Comparison of ENCODE assay signal across 17 cellular contexts in the genomic region with DNA sequence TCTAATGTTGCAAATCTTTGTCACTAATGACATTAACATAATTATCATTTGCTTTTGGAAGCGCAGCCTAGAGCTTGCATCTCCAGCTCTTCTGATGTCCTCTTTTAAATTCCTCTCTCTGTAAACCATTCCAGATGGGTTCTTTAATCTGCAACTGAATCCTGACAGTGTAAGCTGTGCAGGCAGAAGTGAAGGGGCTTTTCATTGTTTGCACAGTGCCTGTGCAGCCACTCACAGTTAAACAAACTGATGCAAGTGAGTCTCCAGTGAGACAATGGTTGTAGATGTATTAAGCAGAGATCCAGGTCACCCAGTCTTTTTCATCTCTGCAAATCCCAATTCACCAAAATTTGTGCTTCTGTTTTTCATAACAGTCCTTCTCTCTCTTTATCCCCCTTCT. TPM values are rescaled to one million over a fixed set of nuclear protein-coding genes. Genes with fewer than 3 reads are reported as not detected.
DNase-seq lines count a peak whose midpoint lies in the region; ATAC-seq and TF ChIP-seq lines count a peak whose summit lies in the region.
"Had no signal": no experiment of that assay in that cellular context is flagged by ENCODE, and none has a peak within 500 bp of the region (broad histone marks: within the 10 kb centered on the region; RNA-seq: fewer than 3 reads in every experiment).

No MANE protein-coding gene starts in this region.

- no peak for ATAC-seq in gastroesophageal sphincter
- ATAC-seq: A549, HepG2 had no signal

- no peak for TF ChIP-seq POLR2A in esophagus muscularis mucosa (IDR thresholded peaks at IDR 0.05; ENCODE audit: low read depth)
- TF ChIP-seq POLR2A in uterus (IDR thresholded peaks at IDR 0.05), result no peak
- no peak for TF ChIP-seq POLR2A in gastroesophageal sphincter (IDR thresholded peaks at IDR 0.05)

- no peak overlapping the region for H3K4me3 ChIP-seq in esophagus muscularis mucosa
- no peak overlapping the region for H3K4me3 ChIP-seq in uterus
- H3K4me3 ChIP-seq in gastroesophageal sphincter, result no peak overlapping the region
- H3K4me3 ChIP-seq: A549 had no signal

- WGBS in esophagus muscularis mucosa, result 48% methylated on average over 1 of the region's 1 CpG
- 21 to 40% methylated on average over 1 of the region's 1 CpG for WGBS in gastroesophageal sphincter (ENCODE audit: low coverage in 1 of 2), 2 donors

- TF ChIP-seq EP300 in esophagus muscularis mucosa (IDR thresholded peaks at IDR 0.05) (no peak), gastroesophageal sphincter (IDR thresholded peaks at IDR 0.05) (no peak)

- DNase-seq in DMS53 treated with DMSO at 0.1 percent for 48 hours (lab: John Stamatoyannopoulos, UW; ENCODE audit: unreplicated experiment) (peak; percentile 45), NCI-H2029 (lab: John Stamatoyannopoulos, UW) (peak; percentile 28), NCI-H82 treated with DMSO at 0.1 percent for 48 hours (lab: John Stamatoyannopoulos, UW; ENCODE audit: unreplicated experiment) (peak; percentile 73), esophagus muscularis mucosa (ENCODE audit: extremely low spot score) (peak; percentile 57), uterus (no peak)
- DNase-seq in activated CD4-positive, CD25-positive, alpha-beta regulatory T cell treated with anti-CD3 and anti-CD28 coated beads, Interleukin-2, amount 50 U/mL, for 72 hours, result no peak
- DNase-seq: BE2C; CD4-positive, alpha-beta memory T cell; DND-41; GDM1; HCEC 1CT; HFFc6 had no signal

- H3K27me3 ChIP-seq in esophagus muscularis mucosa (no peaks in the 10 kb centered on the region), uterus (no peaks in the 10 kb centered on the region), gastroesophageal sphincter (peaks cover 5% of the 10 kb centered on the region)

- TF ChIP-seq CTCF in esophagus muscularis mucosa (IDR thresholded peaks at IDR 0.05) (no peak), uterus (IDR thresholded peaks at IDR 0.05) (no peak), gastroesophageal sphincter (IDR thresholded peaks at IDR 0.05) (no peak)

- H3K4me1 ChIP-seq in esophagus muscularis mucosa, result no peaks in the 10 kb centered on the region
- no peaks in the 10 kb centered on the region for H3K4me1 ChIP-seq in uterus
- H3K4me1 ChIP-seq in gastroesophageal sphincter, result no peaks in the 10 kb centered on the region
- H3K4me1 ChIP-seq: A549, BE2C had no signal

- no peaks in the 10 kb centered on the region for H3K9me3 ChIP-seq in esophagus muscularis mucosa
- no peaks in the 10 kb centered on the region for H3K9me3 ChIP-seq in uterus
- H3K9me3 ChIP-seq in gastroesophageal sphincter, result no peaks in the 10 kb centered on the region
- H3K9me3 ChIP-seq: A549, BE2C had no signal

- H3K27ac ChIP-seq in esophagus muscularis mucosa (replicated peaks in 1 of 4) (no peak overlapping the region), uterus (no peak overlapping the region), gastroesophageal sphincter (no peak overlapping the region)
- H3K27ac ChIP-seq: A549, C4-2B had no signal

- intact Hi-C loops in esophagus muscularis mucosa (cut with DNase I) (no loop called here), uterus (cut with DNase I; ENCODE audit: low total_unique reads) (no loop called here)

- H3K36me3 ChIP-seq in esophagus muscularis mucosa (no peaks in the 10 kb centered on the region), uterus (no peaks in the 10 kb centered on the region), gastroesophageal sphincter (no peaks in the 10 kb centered on the region)
- H3K36me3 ChIP-seq: BE2C had no signal

RNA-seq across cellular contexts. Expression of gene FCRL5, which starts 22.5 kb away (rescaled TPM):
- under 1 TPM in 1 of 4 donors, not detected in 3; 0.50 TPM for total RNA-seq in esophagus muscularis mucosa
- 1 to 10 TPM in 1 of 4 donors, under 1 TPM in 1, not detected in 2; 0.48 to 1.3 TPM for total RNA-seq in uterus
- total RNA-seq in gastroesophageal sphincter, result under 1 TPM in 2 of 4 donors, not detected in 2; 0.05 to 0.13 TPM
- total RNA-seq: CD4-positive, alpha-beta memory T cell; H4; HepG2; HFFc6 had no signal

RNA-seq across cellular contexts. Expression of gene FCRL4, which starts 23.0 kb away (rescaled TPM):
- total RNA-seq in esophagus muscularis mucosa (not detected), uterus (not detected), gastroesophageal sphincter (under 1 TPM in 1 of 4 donors, not detected in 3; 0.35 TPM)
- total RNA-seq: CD4-positive, alpha-beta memory T cell; H4; HepG2; HFFc6 had no signal

Comparison
In these comparisons a context has a peak if more than half of its experiments do, and no peak if none do; other contexts are left out.
1. DNase-seq: peak in DMS53 treated with DMSO at 0.1 percent for 48 hours (single experiment), NCI-H2029 (single experiment), NCI-H82 treated with DMSO at 0.1 percent for 48 hours (single experiment) and esophagus muscularis mucosa (single experiment); none in uterus (0 of 2) and activated CD4-positive, CD25-positive, alpha-beta regulatory T cell treated with anti-CD3 and anti-CD28 coated beads, Interleukin-2, amount 50 U/mL, for 72 hours (single experiment).